In the genomic region with DNA sequence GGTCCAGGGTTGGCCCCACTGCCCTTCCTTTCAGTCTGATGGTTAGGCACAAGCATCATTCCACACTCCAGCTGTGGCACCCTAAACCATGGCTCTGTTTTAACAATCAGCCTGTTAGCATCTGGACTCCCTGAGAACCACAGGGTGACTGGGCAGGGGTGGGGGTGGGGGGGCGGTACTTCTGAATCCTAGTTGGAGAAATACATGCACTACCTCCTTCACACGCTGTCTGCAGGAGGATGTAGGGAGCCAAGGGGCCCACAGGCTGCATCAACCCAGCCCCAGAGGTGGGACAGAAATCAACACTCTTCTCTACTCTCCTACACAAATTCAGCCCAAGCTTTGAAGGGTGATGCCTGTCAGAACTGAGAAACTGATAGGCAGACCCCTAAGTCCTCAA, we compare ENCODE assay signal across 25 cellular contexts. TPM values are rescaled to one million over a fixed set of nuclear protein-coding genes. Genes with fewer than 3 reads are reported as not detected.
DNase-seq lines count a peak whose midpoint lies in the region; FAIRE-seq and TF ChIP-seq lines count a peak whose summit lies in the region.
"Had no signal": no experiment of that assay in that cellular context is flagged by ENCODE, and none has a peak within 500 bp of the region (broad histone marks: within the 10 kb centered on the region; RNA-seq: fewer than 3 reads in every experiment).

No MANE protein-coding gene starts in this region.

- peaks cover 29% of the 10 kb centered on the region for H3K4me1 ChIP-seq in SJCRH30
- peaks cover 0 to 3% (median 3%) of the 10 kb centered on the region in 4 experiments; a peak in 3 of 7 replicates for H3K4me1 ChIP-seq in H1 (replicated peaks in 1 of 4; ENCODE audit: control insufficient read depth in 3 of 4, insufficient read depth in 4 of 4, low read length in 3 of 4)
- H3K4me1 ChIP-seq in fibroblast of lung (ENCODE audit: control insufficient read depth, extremely low read depth, insufficient read depth, low read length) = peaks cover 2% of the 10 kb centered on the region
- peaks cover 4 to 7% of the 10 kb centered on the region in 2 donors for H3K4me1 ChIP-seq in neuronal stem cell (ENCODE audit: control insufficient read depth in 2 of 2, insufficient read depth in 1 of 2, low read depth in 1 of 2, low read length in 2 of 2)
- H3K4me1 ChIP-seq: A549; BE2C; BLaER1 treated with 17β-estradiol and CSF1 and Interleukin-3, amounts not matched to agents 10 nM and 100 nM had no signal

- H3K79me2 ChIP-seq in H1 (ENCODE audit: control insufficient read depth in 1 of 2, insufficient read depth in 2 of 2, low read length in 2 of 2) (no peaks in the 10 kb centered on the region), fibroblast of lung (ENCODE audit: control insufficient read depth, insufficient read depth, low read length) (no peaks in the 10 kb centered on the region)

- peaks cover 4% of the 10 kb centered on the region; the same call in 1 of the 2 replicates for H3K23me2 ChIP-seq in H1 (ENCODE audit: low read depth, low read length)

- H3K56ac ChIP-seq in H1 (replicated peaks; ENCODE audit: insufficient read length, low read depth, low read length) = no peak overlapping the region

- H2BK5ac ChIP-seq in H1 (ENCODE audit: low read depth, low read length) (0 out of 2 replicates have a peak overlapping the region, but pooled peaks have one; percentile 28), neuronal stem cell (ENCODE audit: low read length) (no peak overlapping the region)

- CTCF ChIA-PET in H1 (lab: Charles Lee; ENCODE audit: partially characterized antibody) = interaction anchor here (0.5 to 2.2 kb wide), 3 partner anchors 10 to 694 kb away, joined by 3 to 8 read pairs (median 3); no protein-coding TSS in a partner anchor

- TF ChIP-seq EP300 in H1 (IDR thresholded peaks at IDR 0.05; ENCODE audit: borderline replicate concordance in 1 of 2, low read depth in 2 of 2, low read length in 2 of 2) = no peak

- no peak overlapping the region for H3K4me3 ChIP-seq in SJCRH30
- no peak overlapping the region for H3K4me3 ChIP-seq in H1 (ENCODE audit: extremely low read depth in 1 of 4, insufficient read depth in 2 of 4, low read depth in 3 of 4, low read length in 4 of 4)
- no peak overlapping the region for H3K4me3 ChIP-seq in fibroblast of lung (replicated peaks in 1 of 4; ENCODE audit: control extremely low read depth in 1 of 4, insufficient read depth in 1 of 4, low read depth in 3 of 4, low read length in 4 of 4)
- no peak overlapping the region for H3K4me3 ChIP-seq in neuronal stem cell (ENCODE audit: low read length in 2 of 2)
- H3K4me3 ChIP-seq: A549; BLaER1 treated with 17β-estradiol and CSF1 and Interleukin-3, amounts not matched to agents 10 nM and 100 nM; GM12878; GM23338; HAP-1 had no signal

- H3K79me1 ChIP-seq in H1 (ENCODE audit: low read depth, low read length) = no peaks in the 10 kb centered on the region
- no peaks in the 10 kb centered on the region for H3K79me1 ChIP-seq in neuronal stem cell (ENCODE audit: low read depth, low read length)

- H3K18ac ChIP-seq in H1 (ENCODE audit: extremely low read depth, low read length) (no peak overlapping the region), neuronal stem cell (ENCODE audit: low read length) (no peak overlapping the region)

- no peak overlapping the region for H4K5ac ChIP-seq in H1 (ENCODE audit: insufficient read length, low read depth, low read length)

- POLR2A ChIA-PET in H1 (lab: Charles Lee; ENCODE audit: partially characterized antibody) = no interaction called here

- peak overlapping the region; percentile 88 for H2BK12ac ChIP-seq in H1 (ENCODE audit: low read depth, low read length)
- no peak overlapping the region for H2BK12ac ChIP-seq in neuronal stem cell (ENCODE audit: low read length)

- FAIRE-seq in H1 (lab: Jason Lieb, UNC) (no peak), RCC 7860 (lab: Jason Lieb, UNC) (no peak)
- FAIRE-seq: A549, D721Med, GM12878, H54 had no signal

- no peak overlapping the region for H3K23ac ChIP-seq in H1 (ENCODE audit: insufficient read length)
- H3K23ac ChIP-seq in neuronal stem cell (ENCODE audit: low read depth, low read length, poor library complexity) = no peak overlapping the region

- no peak for DNase-seq in SJCRH30
- no peak for DNase-seq in H1 (ENCODE audit: low read depth in 1 of 2, low spot score in 2 of 2)
- DNase-seq in fibroblast of lung (ENCODE audit: low read depth in 2 of 2) = no peak
- DNase-seq in cerebellar nuclear complex (lab: John Stamatoyannopoulos, UW) = no peak
- no peak for DNase-seq in RCC 7860 (ENCODE audit: low spot score)
- no peak for DNase-seq in neuronal stem cell (ENCODE audit: low spot score)
- no peak for DNase-seq in middle frontal gyrus (ENCODE audit: extremely low spot score, low spot score)
- DNase-seq: 8988T; ACHN; AML-193; BE2C; CD4-positive, alpha-beta T cell; CD8-positive, alpha-beta memory T cell; DMS 273 treated with DMSO at 0.1 percent for 48 hours; DMS79; EL; GDM1; HFFc6 had no signal

- no peak overlapping the region for H2BK120ac ChIP-seq in H1 (replicated peaks; ENCODE audit: low read depth, low read length)
- no peak overlapping the region for H2BK120ac ChIP-seq in neuronal stem cell (ENCODE audit: low read depth, low read length)

- H2BK15ac ChIP-seq in H1 (ENCODE audit: low read length) (no peak overlapping the region), neuronal stem cell (ENCODE audit: low read length) (no peak overlapping the region)

- no peaks in the 10 kb centered on the region for H3K27me3 ChIP-seq in SJCRH30
- H3K27me3 ChIP-seq in H1 (replicated peaks in 1 of 4; ENCODE audit: control insufficient read depth in 3 of 4, extremely low read depth in 1 of 4, insufficient read depth in 3 of 4, low read length in 3 of 4) = no peaks in the 10 kb centered on the region
- no peaks in the 10 kb centered on the region for H3K27me3 ChIP-seq in fibroblast of lung (ENCODE audit: control insufficient read depth, insufficient read depth, low read length)
- peaks cover 0 to 9% (median 0%) of the 10 kb centered on the region in 3 experiments for H3K27me3 ChIP-seq in neuronal stem cell (ENCODE audit: control insufficient read depth in 3 of 3, insufficient read depth in 3 of 3, low read depth in 1 of 3, low read length in 3 of 3)
- H3K27me3 ChIP-seq: BE2C; BLaER1 treated with 17β-estradiol and CSF1 and Interleukin-3, amounts not matched to agents 10 nM and 100 nM had no signal

- H3K9ac ChIP-seq in H1 (replicated peaks in 1 of 4; ENCODE audit: extremely low read depth in 1 of 4, low read depth in 3 of 4, low read length in 3 of 4) (no peak overlapping the region), fibroblast of lung (ENCODE audit: insufficient read depth, low read length) (no peak overlapping the region), neuronal stem cell (ENCODE audit: low read depth, low read length, poor library complexity) (no peak overlapping the region)
- H3K9ac ChIP-seq: BLaER1 treated with 17β-estradiol and CSF1 and Interleukin-3, amounts not matched to agents 10 nM and 100 nM had no signal

- H2BK20ac ChIP-seq in H1 (ENCODE audit: low read length) = no peak overlapping the region

- 79% methylated on average over 2 of the region's 2 CpGs; no CpG with 5 or more reads in 1 of the 2 experiments for WGBS in H1 (ENCODE audit: extremely low coverage in 1 of 2, insufficient coverage in 1 of 2, insufficient read length in 1 of 2, insufficient replicate concordance in 2 of 2, low coverage in 1 of 2, low lambda C conversion rate in 2 of 2, missing lambda C conversion rate in 1 of 2), 2 experiments
- no CpG with 5 or more reads among the region's 2 CpGs for WGBS in neuronal stem cell (ENCODE audit: extremely low coverage in 2 of 2, insufficient read length in 2 of 2, insufficient replicate concordance in 1 of 2), 2 donors

- TF ChIP-seq CTCF in H1 (IDR thresholded peaks at IDR 0.05; ENCODE audit: control extremely low read depth in 1 of 3, insufficient read depth in 1 of 3, low read depth in 1 of 3, low read length in 3 of 3) (no peak), fibroblast of lung (conservative IDR thresholded peaks at IDR 0.05 in 1 of 2, IDR thresholded peaks at IDR 0.05 in 1 of 2; ENCODE audit: low read depth in 1 of 2, low read length in 2 of 2) (no peak)

- TF ChIP-seq RAD21 in H1 (IDR thresholded peaks at IDR 0.05 in 1 of 2, conservative IDR thresholded peaks at IDR 0.05 in 1 of 2; ENCODE audit: low read depth in 2 of 2, low read length in 2 of 2) = no peak

- TF ChIP-seq POLR2A in H1 (IDR thresholded peaks at IDR 0.05; ENCODE audit: control extremely low read depth in 1 of 2, low read depth in 2 of 2, low read length in 2 of 2) = no peak

- no peak overlapping the region for H2AFZ ChIP-seq in H1 (ENCODE audit: low read length)
- H2AFZ ChIP-seq in fibroblast of lung (ENCODE audit: low read length) = no peak overlapping the region
- H2AFZ ChIP-seq in neuronal stem cell (ENCODE audit: low read length) = no peak overlapping the region
- H2AFZ ChIP-seq: GM23338 had no signal

- H3K9me3 ChIP-seq in SJCRH30 (replicated peaks) (no peaks in the 10 kb centered on the region), H1 (ENCODE audit: insufficient read depth in 2 of 2, low read depth in 1 of 2, low read length in 1 of 2) (no peaks in the 10 kb centered on the region), fibroblast of lung (ENCODE audit: control insufficient read depth, insufficient read depth, low read depth, low read length) (no peaks in the 10 kb centered on the region), neuronal stem cell (replicated peaks in 1 of 2; ENCODE audit: control insufficient read depth in 2 of 2, insufficient read depth in 1 of 2, low read depth in 1 of 2, low read length in 2 of 2) (no peaks in the 10 kb centered on the region)
- H3K9me3 ChIP-seq: A549; BE2C; BLaER1 treated with 17β-estradiol and CSF1 and Interleukin-3, amounts not matched to agents 10 nM and 100 nM; HAP-1 had no signal

- H3K14ac ChIP-seq in H1 (ENCODE audit: insufficient read length) (no peak overlapping the region), neuronal stem cell (ENCODE audit: low read length) (no peak overlapping the region)

- H4K20me1 ChIP-seq in H1 (replicated peaks in 1 of 2; ENCODE audit: control insufficient read depth in 1 of 2, insufficient read depth in 2 of 2, low read length in 2 of 2) (no peaks in the 10 kb centered on the region), fibroblast of lung (ENCODE audit: control insufficient read depth, extremely low read depth, insufficient read depth, low read length) (no peaks in the 10 kb centered on the region)
- H4K20me1 ChIP-seq: BLaER1 treated with 17β-estradiol and CSF1 and Interleukin-3, amounts not matched to agents 10 nM and 100 nM had no signal

- H3K36me3 ChIP-seq in SJCRH30 (no peaks in the 10 kb centered on the region), H1 (ENCODE audit: control insufficient read depth in 2 of 4, insufficient read depth in 4 of 4, low read length in 3 of 4) (no peaks in the 10 kb centered on the region), fibroblast of lung (ENCODE audit: control insufficient read depth, insufficient read depth, low read length) (no peaks in the 10 kb centered on the region), neuronal stem cell (replicated peaks in 1 of 2; ENCODE audit: control insufficient read depth in 2 of 2, insufficient read depth in 2 of 2, low read length in 2 of 2) (no peaks in the 10 kb centered on the region)
- H3K36me3 ChIP-seq: BE2C; BLaER1 treated with 17β-estradiol and CSF1 and Interleukin-3, amounts not matched to agents 10 nM and 100 nM; HAP-1 had no signal

- H3K4ac ChIP-seq in H1 (replicated peaks; ENCODE audit: insufficient read length, low read depth, low read length) = no peak overlapping the region
- no peak overlapping the region for H3K4ac ChIP-seq in neuronal stem cell (ENCODE audit: low read length)

- H2AK5ac ChIP-seq in H1 (ENCODE audit: low read depth, low read length) (no peak overlapping the region; the same call in 1 of the 2 replicates), neuronal stem cell (ENCODE audit: low read depth, low read length) (no peak overlapping the region)

- no peak overlapping the region for H4K8ac ChIP-seq in H1 (ENCODE audit: extremely low read depth, insufficient read depth, low read length)
- no peak overlapping the region for H4K8ac ChIP-seq in neuronal stem cell (ENCODE audit: low read depth, low read length)

- H3K27ac ChIP-seq in SJCRH30 = peak overlapping the region; percentile 61; the same call in 1 of the 2 replicates
- no peak overlapping the region; the same call in 1 of the 2 replicates for H3K27ac ChIP-seq in H1 (ENCODE audit: low read depth, low read length)
- peak overlapping the region; percentile 25 for H3K27ac ChIP-seq in fibroblast of lung (ENCODE audit: insufficient read depth, low read length)
- no peak overlapping the region for H3K27ac ChIP-seq in neuronal stem cell (replicated peaks; ENCODE audit: low read length)
- H3K27ac ChIP-seq: A549; BLaER1 treated with 17β-estradiol and CSF1 and Interleukin-3, amounts not matched to agents 10 nM and 100 nM had no signal

- H4K91ac ChIP-seq in H1 (replicated peaks; ENCODE audit: insufficient read length, low read length) = no peak overlapping the region
- H4K91ac ChIP-seq in neuronal stem cell (ENCODE audit: low read depth, low read length, poor library complexity) = no peak overlapping the region

- no peak overlapping the region for H3K4me2 ChIP-seq in H1 (ENCODE audit: insufficient read depth in 1 of 2, low read depth in 2 of 2, low read length in 2 of 2)
- H3K4me2 ChIP-seq in fibroblast of lung (ENCODE audit: extremely low read depth, insufficient read depth, low read length) = no peak overlapping the region
- H3K4me2 ChIP-seq in neuronal stem cell (ENCODE audit: insufficient read depth, low read length, poor library complexity, severe bottlenecking) = no peak overlapping the region
- H3K4me2 ChIP-seq: A549; BLaER1 treated with 17β-estradiol and CSF1 and Interleukin-3, amounts not matched to agents 10 nM and 100 nM; GM23338 had no signal

RNA-seq across cellular contexts. Expression of gene DDX20, which starts 23.8 kb away (rescaled TPM):
- total RNA-seq in SJCRH30 (2014; rRNA removed; shearing (Covaris generic)) = 28.3 and 32.5 TPM in 2 replicates
- 24.7 and 25.4 TPM in 2 replicates for total RNA-seq in H1 (2021; fragmentation: NEBNext Ultra II Directional; extraction: Animal tissue kit (Norgen Biotek cat#: 25700))
- polyA plus RNA-seq in H1 (2011; rRNA removed) = 5.4 and 7.5 TPM in 2 replicates
- 9.9 TPM for polyA plus RNA-seq in H1 (2011; cell fraction: cytosol; rRNA removed)
- 5.2 TPM for polyA plus RNA-seq in H1 (2011; cell fraction: nucleus; rRNA removed)
- polyA plus RNA-seq in H1 (2012, experiment 1 of 2) = 11.0 to 15.2 TPM (median 12.3 TPM) in 4 replicates
- polyA plus RNA-seq in H1 (2012, experiment 2 of 2) = 2.0 TPM
- 14.9 TPM for polyA plus RNA-seq in H1 (2013, experiment 1 of 2)
- polyA plus RNA-seq in H1 (2013, experiment 2 of 2) = 14.6 TPM
- polyA minus RNA-seq in H1 (2011; rRNA and poly(A)+ RNA removed) = 12.3 and 17.1 TPM in 2 replicates
- 13.5 TPM for polyA minus RNA-seq in H1 (2011; cell fraction: cytosol; rRNA and poly(A)+ RNA removed)
- 16.8 TPM for polyA minus RNA-seq in H1 (2011; cell fraction: nucleus; rRNA and poly(A)+ RNA removed)
- total RNA-seq in fibroblast of lung = 8.4 and 13.1 TPM in 2 replicates
- 9.7 and 22.2 TPM in 2 replicates for polyA plus RNA-seq in fibroblast of lung
- 7.9 and 13.9 TPM in 2 replicates for polyA plus RNA-seq in fibroblast of lung (2012)
- 0.93 and 3.9 TPM in 2 replicates for polyA minus RNA-seq in fibroblast of lung (ENCODE audit: low replicate concordance)
- polyA plus RNA-seq in neuronal stem cell (2013, experiment 1 of 2) = 11.3 TPM
- polyA plus RNA-seq in neuronal stem cell (2013, experiment 2 of 2) = 11.2 TPM

RNA-seq across cellular contexts. Expression of gene INKA2, which starts 40.4 kb away (rescaled TPM):
- total RNA-seq in SJCRH30 (2014; rRNA removed; shearing (Covaris generic)) = 21.3 and 22.1 TPM in 2 replicates
- total RNA-seq in H1 (2021; fragmentation: NEBNext Ultra II Directional; extraction: Animal tissue kit (Norgen Biotek cat#: 25700)) = 10.9 and 11.5 TPM in 2 replicates
- 4.2 and 5.7 TPM in 2 replicates for polyA plus RNA-seq in H1 (2011; rRNA removed)
- 5.8 TPM for polyA plus RNA-seq in H1 (2011; cell fraction: cytosol; rRNA removed)
- 7.1 TPM for polyA plus RNA-seq in H1 (2011; cell fraction: nucleus; rRNA removed)
- 9.7 to 13.7 TPM (median 10.9 TPM) in 4 replicates for polyA plus RNA-seq in H1 (2012, experiment 1 of 2)
- 6.0 TPM for polyA plus RNA-seq in H1 (2012, experiment 2 of 2)
- polyA plus RNA-seq in H1 (2013, experiment 1 of 2) = 2.7 TPM
- polyA plus RNA-seq in H1 (2013, experiment 2 of 2) = 2.4 TPM
- 9.7 and 10.6 TPM in 2 replicates for polyA minus RNA-seq in H1 (2011; rRNA and poly(A)+ RNA removed)
- polyA minus RNA-seq in H1 (2011; cell fraction: cytosol; rRNA and poly(A)+ RNA removed) = 3.5 TPM
- polyA minus RNA-seq in H1 (2011; cell fraction: nucleus; rRNA and poly(A)+ RNA removed) = 15.2 TPM
- 3.5 and 3.9 TPM in 2 replicates for total RNA-seq in fibroblast of lung
- 1.8 and 25.4 TPM in 2 replicates for polyA plus RNA-seq in fibroblast of lung
- 2.7 and 64.8 TPM in 2 replicates for polyA plus RNA-seq in fibroblast of lung (2012)
- 14.2 and 58.2 TPM in 2 replicates for polyA minus RNA-seq in fibroblast of lung (ENCODE audit: low replicate concordance)
- 2.6 TPM for polyA plus RNA-seq in neuronal stem cell (2013, experiment 1 of 2)
- polyA plus RNA-seq in neuronal stem cell (2013, experiment 2 of 2) = 2.6 TPM
- polyA plus RNA-seq: CD8-positive, alpha-beta memory T cell had no signal

Comparison
In these comparisons a context has a peak if more than half of its experiments do, and no peak if none do; other contexts are left out.
1. H3K27ac ChIP-seq: peak in SJCRH30 (single experiment) and fibroblast of lung (single experiment); none in H1 (single experiment) and neuronal stem cell (single experiment).